In the genomic region with DNA sequence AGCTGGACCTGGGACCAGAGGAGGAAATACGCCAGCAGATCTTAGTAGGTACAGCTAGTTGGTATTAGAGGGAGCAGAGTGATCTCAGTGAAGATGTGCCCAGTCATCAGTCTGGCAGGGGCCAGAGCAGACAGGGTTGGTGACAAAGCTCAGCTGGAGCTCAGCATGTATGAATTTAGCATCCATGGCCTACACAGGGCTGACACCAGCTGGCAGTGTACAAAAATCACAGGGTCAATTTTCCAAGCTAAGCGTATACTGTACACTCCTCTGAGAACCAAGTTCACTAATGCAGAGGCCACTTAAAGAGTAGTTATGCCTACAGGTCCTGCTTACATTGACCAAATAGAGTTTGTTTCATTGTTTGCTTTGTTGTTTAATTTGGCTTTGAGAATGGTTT, we compare ENCODE assay signal across 14 cellular contexts.
DNase-seq lines count a peak whose midpoint lies in the region; ATAC-seq and TF ChIP-seq lines count a peak whose summit lies in the region.
"Had no signal": no experiment of that assay in that cellular context is flagged by ENCODE, and none has a peak within 500 bp of the region (broad histone marks: within the 10 kb centered on the region; RNA-seq: fewer than 3 reads in every experiment).

No MANE protein-coding gene starts in this region.

- TF ChIP-seq CTCF in fibroblast of mammary gland (conservative IDR thresholded peaks at IDR 0.05; ENCODE audit: control insufficient read depth, insufficient read depth, low read depth, low read length) = no peak
- no peak for TF ChIP-seq CTCF in CD14-positive monocyte (IDR thresholded peaks at IDR 0.05)

- H3K4me1 Mint-ChIP-seq in stimulated activated naive CD8-positive, alpha-beta T cell treated with anti-CD3 and anti-CD28 coated beads, Interleukin-15, amount 100 ng/mL, for 72 hours = no peaks in the 10 kb centered on the region
- no peaks in the 10 kb centered on the region for H3K4me1 Mint-ChIP-seq in T-cell
- H3K4me1 Mint-ChIP-seq in CD14-positive monocyte = no peaks in the 10 kb centered on the region

- no peak overlapping the region for H3K4me3 ChIP-seq in fibroblast of mammary gland (ENCODE audit: control insufficient read depth, low read depth, low read length)
- H3K4me3 ChIP-seq: hepatocyte had no signal

- H3K27me3 Mint-ChIP-seq in stimulated activated naive CD8-positive, alpha-beta T cell treated with anti-CD3 and anti-CD28 coated beads, Interleukin-15, amount 100 ng/mL, for 72 hours = peaks cover 20% of the 10 kb centered on the region
- H3K27me3 Mint-ChIP-seq in T-cell (peaks cover 0 to 19% of the 10 kb centered on the region in 2 donors), CD14-positive monocyte (ENCODE audit: low read depth in 3 of 3) (peaks cover 0 to 4% (median 3%) of the 10 kb centered on the region in 3 donors)

- no peaks in the 10 kb centered on the region for H3K9me3 Mint-ChIP-seq in stimulated activated naive CD8-positive, alpha-beta T cell treated with anti-CD3 and anti-CD28 coated beads, Interleukin-15, amount 100 ng/mL, for 72 hours
- no peaks in the 10 kb centered on the region for H3K9me3 Mint-ChIP-seq in T-cell
- H3K9me3 Mint-ChIP-seq in CD14-positive monocyte = no peaks in the 10 kb centered on the region

- intact Hi-C loops in CD14-positive monocyte (cut with micrococcal nuclease) = no loop called here

- POLR2A ChIA-PET in T-cell (lab: Charles Lee) = no interaction called here

- no peak overlapping the region for H3K4me3 Mint-ChIP-seq in stimulated activated naive CD8-positive, alpha-beta T cell treated with anti-CD3 and anti-CD28 coated beads, Interleukin-15, amount 100 ng/mL, for 72 hours
- no peak overlapping the region for H3K4me3 Mint-ChIP-seq in T-cell
- no peak overlapping the region for H3K4me3 Mint-ChIP-seq in CD14-positive monocyte

- no peaks in the 10 kb centered on the region for H3K36me3 Mint-ChIP-seq in T-cell
- no peaks in the 10 kb centered on the region for H3K36me3 Mint-ChIP-seq in CD14-positive monocyte

- DNase-seq in NCI-H82 (lab: John Stamatoyannopoulos, UW) (peak; percentile 37), NCI-H82 treated with DMSO at 0.1 percent for 48 hours (lab: John Stamatoyannopoulos, UW; ENCODE audit: unreplicated experiment) (no peak), NCI-H69 (lab: John Stamatoyannopoulos, UW) (peak; percentile 83), fibroblast of mammary gland (ENCODE audit: low read depth) (peak; percentile 2), T-cell (no peak), CD14-positive monocyte (ENCODE audit: low spot score) (no peak), islet precursor cell (no peak)
- DNase-seq in stimulated activated naive CD8-positive, alpha-beta T cell treated with anti-CD3 and anti-CD28 coated beads, Interleukin-15, amount 100 ng/mL, for 72 hours = no peak
- DNase-seq: activated T-cell treated with anti-CD3 and anti-CD28 coated beads, Interleukin-2, amount 50 U/mL, for 1 hour; effector CD8-positive, alpha-beta T cell; mesenchymal stem cell; NCI-H1048 had no signal

- peak; percentile 58 for ATAC-seq in stimulated activated naive CD8-positive, alpha-beta T cell treated with anti-CD3 and anti-CD28 coated beads, Interleukin-15, amount 100 ng/mL, for 72 hours
- ATAC-seq in T-cell (replicated peaks in 1 of 4) = no peak
- ATAC-seq: Panc1 had no signal

- H3K27ac Mint-ChIP-seq in stimulated activated naive CD8-positive, alpha-beta T cell treated with anti-CD3 and anti-CD28 coated beads, Interleukin-15, amount 100 ng/mL, for 72 hours = no peak overlapping the region
- H3K27ac Mint-ChIP-seq in T-cell = no peak overlapping the region
- H3K27ac Mint-ChIP-seq in CD14-positive monocyte = no peak overlapping the region

- CTCF ChIA-PET in T-cell (lab: Charles Lee) = interaction anchor here in 1 of 2 donors (0.7 kb wide), 1 partner anchor 231 kb away, joined by 5 read pairs; no protein-coding TSS in a partner anchor

Comparison
In these comparisons a context has a peak if more than half of its experiments do, and no peak if none do; other contexts are left out.
1. DNase-seq: peak in NCI-H82 (single experiment), NCI-H69 (single experiment) and fibroblast of mammary gland (single experiment); none in NCI-H82 treated with DMSO at 0.1 percent for 48 hours (single experiment), stimulated activated naive CD8-positive, alpha-beta T cell treated with anti-CD3 and anti-CD28 coated beads, Interleukin-15, amount 100 ng/mL, for 72 hours (0 of 2), T-cell (0 of 34), CD14-positive monocyte (single experiment) and islet precursor cell (single experiment).